Comparison of ENCODE assay signal across 10 cellular contexts in genomic region chr1:51423098-51423821, GRCh38.
A peak's percentile ranks its signal among the peaks of the same experiment; 100 is the strongest.
DNase-seq lines count a peak whose midpoint lies in the region; ATAC-seq, FAIRE-seq and TF ChIP-seq lines count a peak whose summit lies in the region.
"Had no signal": no experiment of that assay in that cellular context is flagged by ENCODE, and none has a peak within 500 bp of the region (broad histone marks: within the 10 kb centered on the region; RNA-seq: fewer than 3 reads in every experiment).

No MANE protein-coding gene starts in this region.

- no peaks in the 10 kb centered on the region for H3K27me3 ChIP-seq in HUES64 (ENCODE audit: insufficient read depth, low read length)
- no peaks in the 10 kb centered on the region for H3K27me3 ChIP-seq in mesendoderm (ENCODE audit: insufficient read depth, low read length, poor library complexity)
- H3K27me3 ChIP-seq in esophagus squamous epithelium: no peaks in the 10 kb centered on the region

- H2BK120ac ChIP-seq in mesendoderm (ENCODE audit: low read depth, low read length): peak overlapping the region; percentile 54

- peak overlapping the region; percentile 51 for H3K56ac ChIP-seq in mesendoderm (ENCODE audit: low read length)

- no peak overlapping the region for H2AK5ac ChIP-seq in mesendoderm (ENCODE audit: low read length)

- H3K9ac ChIP-seq in HUES64 (ENCODE audit: low read depth, low read length): peak overlapping the region; percentile 65
- peak overlapping the region; percentile 30 for H3K9ac ChIP-seq in mesendoderm (ENCODE audit: low read length)

- H3K23ac ChIP-seq in mesendoderm (ENCODE audit: low read length): no peak overlapping the region

- FAIRE-seq in endometrium (lab: Jason Lieb, UNC): peak; percentile 8

- H3K18ac ChIP-seq in mesendoderm (ENCODE audit: low read length): peak overlapping the region; percentile 8

- TF ChIP-seq POLR2A in esophagus squamous epithelium (IDR thresholded peaks at IDR 0.05): no peak

- no peaks in the 10 kb centered on the region for H3K79me1 ChIP-seq in mesendoderm (ENCODE audit: low read length)

- H4K8ac ChIP-seq in mesendoderm (ENCODE audit: low read depth, low read length): no peak overlapping the region

- H3K4me3 ChIP-seq in AG10803 (ENCODE audit: low read length) (no peak overlapping the region), HUES64 (ENCODE audit: low read length) (peak overlapping the region; percentile 31), mesendoderm (ENCODE audit: low read length) (no peak overlapping the region), esophagus squamous epithelium (no peak overlapping the region)
- H3K4me3 ChIP-seq: mucosa of descending colon had no signal

- H3K4me2 ChIP-seq in mesendoderm (ENCODE audit: low read length): no peak overlapping the region

- H3K27ac ChIP-seq in HUES64 (ENCODE audit: low read depth, low read length) (peak overlapping the region; percentile 83), mesendoderm (ENCODE audit: low read depth, low read length) (peak overlapping the region; percentile 41), esophagus squamous epithelium (no peak overlapping the region)

- H3K4ac ChIP-seq in mesendoderm (ENCODE audit: low read depth, low read length): peak overlapping the region; percentile 24

- H3K36me3 ChIP-seq in HUES64 (ENCODE audit: insufficient read depth, low read length) (0 out of 2 replicates have a peak, but pooled peaks cover 9% of the 10 kb centered on the region), mesendoderm (ENCODE audit: control insufficient read depth, insufficient read depth, low read length) (no peaks in the 10 kb centered on the region), esophagus squamous epithelium (peaks cover 0 to 81% (median 0%) of the 10 kb centered on the region in 3 donors)

- 41% methylated on average over 6 of the region's 7 CpGs for WGBS in HUES64
- WGBS in mesendoderm (ENCODE audit: extremely low coverage, insufficient coverage, low lambda C conversion rate): no CpG with 5 or more reads among the region's 7 CpGs
- 82 to 85% methylated on average over 7 of the region's 7 CpGs for WGBS in esophagus squamous epithelium, 2 donors

- ATAC-seq in GM21576 (IDR thresholded peaks at IDR 0.05; ENCODE audit: unreplicated experiment): no peak
- ATAC-seq in activated CD4-positive, CD25-positive, alpha-beta regulatory T cell treated with anti-CD3 and anti-CD28 coated beads, Interleukin-2, amount 50 U/mL, for 24 hours: no peak
- ATAC-seq: mucosa of descending colon had no signal

- no peak for TF ChIP-seq CTCF in AG10803 (conservative IDR thresholded peaks at IDR 0.05; ENCODE audit: low read length)
- TF ChIP-seq CTCF in esophagus squamous epithelium (IDR thresholded peaks at IDR 0.05): no peak

- intact Hi-C loops in esophagus squamous epithelium (cut with DNase I): no loop called here

- peaks cover 32% of the 10 kb centered on the region for H3K4me1 ChIP-seq in HUES64 (ENCODE audit: insufficient read depth, low read length)
- peaks cover 6% of the 10 kb centered on the region for H3K4me1 ChIP-seq in mesendoderm (ENCODE audit: control insufficient read depth, low read depth, low read length)
- H3K4me1 ChIP-seq in esophagus squamous epithelium: peaks cover 0 to 17% (median 3%) of the 10 kb centered on the region in 3 donors

- no peaks in the 10 kb centered on the region for H3K9me3 ChIP-seq in HUES64 (ENCODE audit: insufficient read depth, low read depth, low read length)
- no peaks in the 10 kb centered on the region for H3K9me3 ChIP-seq in esophagus squamous epithelium
- H3K9me3 ChIP-seq: mucosa of descending colon had no signal

- DNase-seq in AG10803 (ENCODE audit: low read depth): peak; percentile 40
- peak; percentile 74 for DNase-seq in mesendoderm
- DNase-seq in SK-N-DZ (ENCODE audit: low spot score): no peak
- no peak for DNase-seq in esophagus squamous epithelium (lab: John Stamatoyannopoulos, UW)
- DNase-seq: activated CD4-positive, alpha-beta T cell treated with anti-CD3 and anti-CD28 coated beads for 1 hour; mucosa of descending colon had no signal

- no peak overlapping the region for H2BK5ac ChIP-seq in mesendoderm (ENCODE audit: low read length)

- H4K5ac ChIP-seq in mesendoderm (ENCODE audit: low read length): no peak overlapping the region

- no peaks in the 10 kb centered on the region for H3K79me2 ChIP-seq in mesendoderm (ENCODE audit: control insufficient read depth, insufficient read depth, low read length)

- H2BK15ac ChIP-seq in mesendoderm (replicated peaks; ENCODE audit: low read depth): peak overlapping the region; percentile 85

Comparison
In these comparisons a context has a peak if more than half of its experiments do, and no peak if none do; other contexts are left out.
1. DNase-seq: peak in AG10803 (single experiment) and mesendoderm (single experiment); none in SK-N-DZ (single experiment) and esophagus squamous epithelium (single experiment).
2. H3K27ac ChIP-seq: peak in HUES64 (single experiment) and mesendoderm (single experiment); none in esophagus squamous epithelium (0 of 4).